In genomic region chr16:17983847-17984639, GRCh38 we compare ENCODE assay signal across 24 cellular contexts.
"Had no signal": no experiment of that assay in that cellular context is flagged by ENCODE, and none has a peak within 500 bp of the region (broad histone marks: within the 10 kb centered on the region; RNA-seq: fewer than 3 reads in every experiment).

No MANE protein-coding gene starts in this region.

- DNase-seq: activated CD4-positive, alpha-beta T cell treated with anti-CD3 and anti-CD28 coated beads, Interleukin-2, amount 50 U/mL, for 1 hour; activated naive CD4-positive, alpha-beta T cell; activated T-cell treated with anti-CD3 and anti-CD28 coated beads for 4 hours; activated T-cell treated with anti-CD3 and anti-CD28 coated beads, Interleukin-2, amount 50 U/mL, for 72 hours; central memory CD4-positive, alpha-beta T cell; head of caudate nucleus; hypothalamus; immature natural killer cell; kidney; lower lobe of right lung; mesenchymal stem cell; naive thymus-derived CD8-positive, alpha-beta T cell; posterior cingulate gyrus; right cardiac atrium; stimulated activated CD4-positive, alpha-beta T cell treated with anti-CD3 and anti-CD28 coated beads, Interleukin-15, amount 100 ng/mL, for 24 hours; stimulated activated CD4-positive, alpha-beta T cell treated with anti-CD3 and anti-CD28 coated beads, Interleukin-2, amount 100 ng/mL, for 24 hours; stimulated activated naive B cell treated with anti-CD40 and anti-IgM and Interleukin-4, amounts not matched to agents 10 μg/mL and 1 μg/mL and 100 μg/mL, for 72 hours; stomach; tibial artery; upper lobe of right lung had no signal

- H3K4me1 Mint-ChIP-seq: immature natural killer cell; naive thymus-derived CD8-positive, alpha-beta T cell; stimulated activated naive B cell treated with anti-CD40 and anti-IgM and Interleukin-4, amounts not matched to agents 10 μg/mL and 1 μg/mL and 100 μg/mL, for 72 hours had no signal

- H3K27ac Mint-ChIP-seq: activated naive CD4-positive, alpha-beta T cell treated with anti-CD3 and anti-CD28 coated beads, Interleukin-2, amount 50 U/mL, for 72 hours; activated T-cell treated with anti-CD3 and anti-CD28 coated beads, Interleukin-2, amount 50 U/mL, for 72 hours; immature natural killer cell; naive thymus-derived CD8-positive, alpha-beta T cell; stimulated activated naive B cell treated with anti-CD40 and anti-IgM and Interleukin-4, amounts not matched to agents 10 μg/mL and 1 μg/mL and 100 μg/mL, for 72 hours; WTC11 had no signal

- H3K4me3 Mint-ChIP-seq: activated T-cell treated with anti-CD3 and anti-CD28 coated beads, Interleukin-2, amount 50 U/mL, for 72 hours; immature natural killer cell; naive thymus-derived CD8-positive, alpha-beta T cell; stimulated activated naive B cell treated with anti-CD40 and anti-IgM and Interleukin-4, amounts not matched to agents 10 μg/mL and 1 μg/mL and 100 μg/mL, for 72 hours; WTC11 had no signal

- H3K36me3 ChIP-seq: breast epithelium, lower lobe of right lung, stomach, tibial artery, upper lobe of right lung had no signal

- H3K9me3 ChIP-seq: breast epithelium, lower lobe of right lung, stomach, tibial artery, upper lobe of right lung had no signal

- FAIRE-seq: endothelial cell of umbilical vein, kidney had no signal

- ATAC-seq: activated naive CD4-positive, alpha-beta T cell treated with anti-CD3 and anti-CD28 coated beads, Interleukin-2, amount 50 U/mL, for 72 hours; activated T-cell treated with anti-CD3 and anti-CD28 coated beads, Interleukin-2, amount 50 U/mL, for 72 hours; lower lobe of right lung; naive thymus-derived CD8-positive, alpha-beta T cell; right cardiac atrium; stimulated activated naive B cell treated with anti-CD40 and anti-IgM and Interleukin-4, amounts not matched to agents 10 μg/mL and 1 μg/mL and 100 μg/mL, for 72 hours; upper lobe of right lung; WTC11 had no signal

- H3K9me3 Mint-ChIP-seq: activated naive CD4-positive, alpha-beta T cell treated with anti-CD3 and anti-CD28 coated beads, Interleukin-2, amount 50 U/mL, for 72 hours; activated T-cell treated with anti-CD3 and anti-CD28 coated beads, Interleukin-2, amount 50 U/mL, for 72 hours; immature natural killer cell had no signal

- H3K4me1 ChIP-seq: breast epithelium, lower lobe of right lung, stomach, tibial artery, upper lobe of right lung had no signal

- H3K27me3 ChIP-seq: stomach, tibial artery, upper lobe of right lung had no signal

- H3K4me3 ChIP-seq: breast epithelium, lower lobe of right lung, stomach, tibial artery, upper lobe of right lung had no signal

- H3K27ac ChIP-seq: breast epithelium, lower lobe of right lung, stomach, tibial artery, upper lobe of right lung had no signal

- H3K36me3 Mint-ChIP-seq: immature natural killer cell; naive thymus-derived CD8-positive, alpha-beta T cell; stimulated activated naive B cell treated with anti-CD40 and anti-IgM and Interleukin-4, amounts not matched to agents 10 μg/mL and 1 μg/mL and 100 μg/mL, for 72 hours had no signal
